In genomic region chr2:27967076-27967475, GRCh38 we compare ENCODE assay signal across 19 cellular contexts.
DNase-seq lines count a peak whose midpoint lies in the region; ATAC-seq and TF ChIP-seq lines count a peak whose summit lies in the region.
"Had no signal": no experiment of that assay in that cellular context is flagged by ENCODE, and none has a peak within 500 bp of the region (broad histone marks: within the 10 kb centered on the region; RNA-seq: fewer than 3 reads in every experiment).

No MANE protein-coding gene starts in this region.

- H3K4me3 ChIP-seq in mammary epithelial cell (replicated peaks in 1 of 3; ENCODE audit: insufficient read depth in 1 of 3, low read depth in 2 of 3, low read length in 3 of 3) = no peak overlapping the region
- H3K4me3 ChIP-seq in adrenal gland = no peak overlapping the region
- H3K4me3 ChIP-seq in naive thymus-derived CD4-positive, alpha-beta T cell (ENCODE audit: low read length) = no peak overlapping the region
- H3K4me3 ChIP-seq in vagina = no peak overlapping the region
- H3K4me3 ChIP-seq: left ventricle myocardium inferior had no signal

- 98% methylated on average over 4 of the region's 4 CpGs for WGBS in mammary epithelial cell (ENCODE audit: low coverage, missing lambda C conversion rate)
- WGBS in adrenal gland, 4 donors = 73 to 85% (median 79%) methylated on average over 3 to 4 of the region's 4 CpGs

- ATAC-seq in naive thymus-derived CD4-positive, alpha-beta T cell = no peak
- ATAC-seq: HCT116, WTC11 had no signal

- H3K9me3 ChIP-seq in mammary epithelial cell (replicated peaks; ENCODE audit: insufficient read depth, low read length) (peaks cover 9% of the 10 kb centered on the region), adrenal gland (replicated peaks in 1 of 3) (peaks cover 0 to 7% (median 0%) of the 10 kb centered on the region in 3 donors), vagina (no peaks in the 10 kb centered on the region)
- H3K9me3 ChIP-seq in naive thymus-derived CD4-positive, alpha-beta T cell (ENCODE audit: control insufficient read depth in 2 of 3, low read length in 3 of 3) = peaks cover 0 to 11% (median 0%) of the 10 kb centered on the region in 3 experiments

- in situ Hi-C loops in mammary epithelial cell (cut with MboI; ENCODE audit: low sequenced_read_pairs in 2 of 2) = no loop called here

- TF ChIP-seq CTCF in MCF 10A (IDR thresholded peaks at IDR 0.05; ENCODE audit: unreplicated experiment) (no peak), mammary epithelial cell (conservative IDR thresholded peaks at IDR 0.05 in 1 of 2, IDR thresholded peaks at IDR 0.05 in 1 of 2; ENCODE audit: extremely low read depth in 1 of 2, insufficient read depth in 1 of 2, low read depth in 1 of 2, low read length in 2 of 2) (no peak), adrenal gland (IDR thresholded peaks at IDR 0.05) (no peak), vagina (IDR thresholded peaks at IDR 0.05) (no peak)

- dilution Hi-C loops in mammary epithelial cell (cut with HindIII; ENCODE audit: low sequenced_read_pairs) = no loop called here

- H3K27me3 ChIP-seq in mammary epithelial cell (ENCODE audit: insufficient read depth, low read length) (no peaks in the 10 kb centered on the region), adrenal gland (no peaks in the 10 kb centered on the region), vagina (no peaks in the 10 kb centered on the region)
- no peaks in the 10 kb centered on the region for H3K27me3 ChIP-seq in naive thymus-derived CD4-positive, alpha-beta T cell (ENCODE audit: control insufficient read depth in 2 of 2, insufficient read depth in 2 of 2, low read length in 2 of 2)

- no peaks in the 10 kb centered on the region for H3K4me1 ChIP-seq in mammary epithelial cell (ENCODE audit: insufficient read depth, low read length)
- H3K4me1 ChIP-seq in adrenal gland (replicated peaks in 1 of 2) = peaks cover 23 to 42% of the 10 kb centered on the region in 2 donors
- peaks cover 14 to 18% of the 10 kb centered on the region in 2 donors for H3K4me1 ChIP-seq in naive thymus-derived CD4-positive, alpha-beta T cell (ENCODE audit: control insufficient read depth in 2 of 2, insufficient read depth in 2 of 2, low read length in 2 of 2)
- H3K4me1 ChIP-seq in vagina = peaks cover 30% of the 10 kb centered on the region

- peaks cover 8% of the 10 kb centered on the region for H3K9me3 Mint-ChIP-seq in MCF 10A (ENCODE audit: unreplicated experiment)
- H3K9me3 Mint-ChIP-seq in naive thymus-derived CD4-positive, alpha-beta T cell = peaks cover 10 to 31% (median 16%) of the 10 kb centered on the region in 11 donors

- no peak overlapping the region for H3K27ac ChIP-seq in mammary epithelial cell (ENCODE audit: insufficient read depth, low read depth, low read length)
- H3K27ac ChIP-seq in adrenal gland = peak overlapping the region in 3 of 5 donors; percentile 28 to 69 (median 33)
- H3K27ac ChIP-seq in naive thymus-derived CD4-positive, alpha-beta T cell (ENCODE audit: low read depth, low read length) = no peak overlapping the region
- H3K27ac ChIP-seq in vagina = peak overlapping the region; percentile 60
- H3K27ac ChIP-seq: epithelial cell of prostate, HL-60 had no signal

- POLR2A ChIA-PET in MCF 10A (lab: Yijun Ruan, JAX) = interaction anchor here (1.0 kb wide), 1 partner anchor 11 kb away, joined by 5 read pairs; no protein-coding TSS in a partner anchor
- POLR2A ChIA-PET in naive thymus-derived CD4-positive, alpha-beta T cell (lab: Charles Lee) = interaction anchor here (0.6 kb wide), 1 partner anchor 76 kb away, joined by 3 read pairs; no protein-coding TSS in a partner anchor

- peaks cover 3% of the 10 kb centered on the region for H3K79me2 ChIP-seq in mammary epithelial cell (ENCODE audit: insufficient read depth, low read length)

- H3K36me3 Mint-ChIP-seq in MCF 10A (ENCODE audit: insufficient read depth, unreplicated experiment) = peaks cover 13% of the 10 kb centered on the region
- H3K36me3 Mint-ChIP-seq in naive thymus-derived CD4-positive, alpha-beta T cell = peaks cover 15 to 57% (median 39%) of the 10 kb centered on the region in 5 donors

- intact Hi-C loops in MCF 10A (cut with micrococcal nuclease) = no loop called here
- intact Hi-C loops in mammary epithelial cell (cut with micrococcal nuclease) = no loop called here
- intact Hi-C loops in adrenal gland (cut with DNase I) = no loop called here
- intact Hi-C loops in naive thymus-derived CD4-positive, alpha-beta T cell (cut with micrococcal nuclease) = loop anchor here in 1 of 2 donors (10.0 kb wide), 2 partner anchors 192 to 288 kb away; partner anchors contain the start of gene MRPL33
- intact Hi-C loops in vagina (cut with DNase I) = no loop called here

- H3K27ac Mint-ChIP-seq in MCF 10A (ENCODE audit: low read depth, unreplicated experiment) = peak overlapping the region; percentile 91
- H3K27ac Mint-ChIP-seq in naive thymus-derived CD4-positive, alpha-beta T cell = peak overlapping the region in 7 of 9 donors; percentile 3 to 83 (median 75)
- H3K27ac Mint-ChIP-seq: WTC11 had no signal

- no peak overlapping the region for H2AFZ ChIP-seq in mammary epithelial cell (ENCODE audit: low read depth, low read length)

- peaks cover 22% of the 10 kb centered on the region for H3K4me1 Mint-ChIP-seq in MCF 10A (ENCODE audit: insufficient read depth, unreplicated experiment)
- peaks cover 19 to 55% (median 37%) of the 10 kb centered on the region in 7 donors for H3K4me1 Mint-ChIP-seq in naive thymus-derived CD4-positive, alpha-beta T cell
- H3K4me1 Mint-ChIP-seq: WTC11 had no signal

- H3K36me3 ChIP-seq in mammary epithelial cell (ENCODE audit: insufficient read depth, low read length) (no peaks in the 10 kb centered on the region), adrenal gland (replicated peaks in 1 of 2) (no peaks in the 10 kb centered on the region), vagina (no peaks in the 10 kb centered on the region)
- H3K36me3 ChIP-seq in naive thymus-derived CD4-positive, alpha-beta T cell (ENCODE audit: control insufficient read depth in 2 of 3, insufficient read depth in 3 of 3, low read length in 3 of 3) = no peaks in the 10 kb centered on the region
- H3K36me3 ChIP-seq: left ventricle myocardium inferior had no signal

- H3K4me2 ChIP-seq in mammary epithelial cell (ENCODE audit: insufficient read depth, low read depth, low read length) = no peak overlapping the region

- H3K9ac ChIP-seq in mammary epithelial cell (ENCODE audit: insufficient read depth, low read length) = no peak overlapping the region

- DNase-seq in MCF 10A (ENCODE audit: unreplicated experiment) = no peak
- no peak for DNase-seq in mammary epithelial cell
- DNase-seq in adrenal gland = no peak
- DNase-seq in naive thymus-derived CD4-positive, alpha-beta T cell = no peak
- no peak for DNase-seq in vagina (ENCODE audit: extremely low spot score in 2 of 2)
- DNase-seq in NCI-H524 treated with DMSO at 0.1 percent for 48 hours (lab: John Stamatoyannopoulos, UW) = no peak
- DNase-seq in EL = no peak
- no peak for DNase-seq in GM19238 (ENCODE audit: insufficient read length, low spot score)
- DNase-seq: activated naive CD4-positive, alpha-beta T cell; left ventricle myocardium inferior; MV-4-11; NCI-H2029; NCI-H446 treated with DMSO at 0.1 percent for 48 hours; occipital lobe; stimulated activated CD4-positive, alpha-beta T cell treated with anti-CD3 and anti-CD28 coated beads, Interleukin-2, amount 100 ng/mL, for 48 hours had no signal

- TF ChIP-seq POLR2A in adrenal gland (IDR thresholded peaks at IDR 0.05) (no peak), vagina (IDR thresholded peaks at IDR 0.05) (no peak)

- H3K4me3 Mint-ChIP-seq in MCF 10A (ENCODE audit: unreplicated experiment) = no peak overlapping the region
- peak overlapping the region in 4 of 10 donors; percentile 2 to 70 (median 17) for H3K4me3 Mint-ChIP-seq in naive thymus-derived CD4-positive, alpha-beta T cell
- H3K4me3 Mint-ChIP-seq: WTC11 had no signal

- no peaks in the 10 kb centered on the region for H3K27me3 Mint-ChIP-seq in MCF 10A (ENCODE audit: insufficient read depth, unreplicated experiment)
- H3K27me3 Mint-ChIP-seq in naive thymus-derived CD4-positive, alpha-beta T cell = no peaks in the 10 kb centered on the region

- BruUV-seq in MCF 10A (replicated peaks; lab: Mats Ljungman, UMichigan) (no TSS peak), mammary epithelial cell (replicated peaks; lab: Mats Ljungman, UMichigan) (no TSS peak)

- H4K20me1 ChIP-seq in mammary epithelial cell (ENCODE audit: insufficient read depth, low read length) = no peaks in the 10 kb centered on the region

- CTCF ChIA-PET in MCF 10A (lab: Yijun Ruan, JAX) = interaction anchor here (0.7 kb wide), 1 partner anchor 163 kb away, joined by 3 read pairs; no protein-coding TSS in a partner anchor
- CTCF ChIA-PET in mammary epithelial cell (lab: Charles Lee; ENCODE audit: low non-redundant PET) = no interaction called here
- CTCF ChIA-PET in naive thymus-derived CD4-positive, alpha-beta T cell (lab: Charles Lee) = no interaction called here

Comparison
In these comparisons a context has a peak if more than half of its experiments do, and no peak if none do; other contexts are left out.
1. H3K27ac ChIP-seq: peak in adrenal gland (3 of 5) and vagina (single experiment); none in mammary epithelial cell (single experiment) and naive thymus-derived CD4-positive, alpha-beta T cell (single experiment).